In the genomic region with DNA sequence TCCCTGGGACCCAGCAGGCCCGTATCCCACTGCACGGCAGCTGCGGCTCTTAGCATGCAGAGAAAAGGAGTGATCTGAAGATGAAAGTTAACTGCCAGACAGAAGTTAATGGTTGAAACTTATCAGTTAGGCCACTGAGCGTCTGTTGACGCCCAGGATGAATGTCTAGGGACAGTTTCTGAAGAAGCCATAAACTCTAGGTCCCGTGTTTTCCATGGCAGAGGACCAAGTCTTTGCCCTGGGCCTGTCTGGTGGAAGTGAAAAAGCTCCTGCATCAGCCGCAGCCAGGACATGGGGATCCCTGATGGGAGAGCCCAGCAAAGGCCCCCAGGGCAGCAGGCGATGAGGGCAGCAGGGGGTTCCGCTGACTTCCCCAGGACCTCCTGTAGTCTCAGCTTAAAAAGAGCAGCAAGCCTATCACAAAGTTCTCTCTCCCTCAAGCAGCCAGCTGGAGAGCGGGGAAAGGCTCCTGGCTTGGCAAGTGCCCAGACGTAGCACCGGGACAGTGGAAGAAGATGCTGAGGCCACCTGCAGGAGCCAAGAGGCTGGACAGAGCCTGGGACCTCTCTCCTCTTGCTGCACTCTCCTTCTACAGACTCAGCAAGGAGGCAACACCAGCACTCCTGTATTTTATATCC, we compare ENCODE assay signal across 2 cellular contexts.
TF ChIP-seq lines count a peak whose summit lies in the region.

No MANE protein-coding gene starts in this region.

TF ChIP-seq in A549, 52 proteins besides CTCF, POLR2A, EP300 and RAD21 (continued from another document):
- TF ChIP-seq CHD2 (IDR thresholded peaks at IDR 0.05; ENCODE audit: low read length, partially characterized antibody) (no peak), MYC (IDR thresholded peaks at IDR 0.05; ENCODE audit: borderline replicate concordance, low read length) (no peak)
TF ChIP-seq in A549: peak in this region for 0.

TF ChIP-seq in IMR-90, 13 proteins besides CTCF, POLR2A, EP300 and RAD21 (continued from another document):
- TF ChIP-seq, protein P1, sequence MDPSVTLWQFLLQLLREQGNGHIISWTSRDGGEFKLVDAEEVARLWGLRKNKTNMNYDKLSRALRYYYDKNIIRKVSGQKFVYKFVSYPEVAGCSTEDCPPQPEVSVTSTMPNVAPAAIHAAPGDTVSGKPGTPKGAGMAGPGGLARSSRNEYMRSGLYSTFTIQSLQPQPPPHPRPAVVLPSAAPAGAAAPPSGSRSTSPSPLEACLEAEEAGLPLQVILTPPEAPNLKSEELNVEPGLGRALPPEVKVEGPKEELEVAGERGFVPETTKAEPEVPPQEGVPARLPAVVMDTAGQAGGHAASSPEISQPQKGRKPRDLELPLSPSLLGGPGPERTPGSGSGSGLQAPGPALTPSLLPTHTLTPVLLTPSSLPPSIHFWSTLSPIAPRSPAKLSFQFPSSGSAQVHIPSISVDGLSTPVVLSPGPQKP (IDR thresholded peaks at IDR 0.05; ENCODE audit: borderline replicate concordance, low read depth, low read length), result no peak
- TF ChIP-seq CEBPB (IDR thresholded peaks at IDR 0.05; ENCODE audit: low read depth, low read length) (no peak), MAFK (IDR thresholded peaks at IDR 0.05; ENCODE audit: low read depth, low read length) (no peak), SMC3 (IDR thresholded peaks at IDR 0.05; ENCODE audit: low read depth, low read length) (no peak), BHLHE40 (IDR thresholded peaks at IDR 0.05; ENCODE audit: low read depth, low read length) (no peak), RCOR1 (IDR thresholded peaks at IDR 0.05; ENCODE audit: insufficient replicate concordance, low read length) (no peak), FOS (IDR thresholded peaks at IDR 0.05; ENCODE audit: low read depth, low read length) (no peak), NFE2L2 (IDR thresholded peaks at IDR 0.05; ENCODE audit: low read depth, low read length) (no peak), CHD1 (IDR thresholded peaks at IDR 0.05; ENCODE audit: low read depth, low read length) (no peak)
- TF ChIP-seq, protein P2, sequence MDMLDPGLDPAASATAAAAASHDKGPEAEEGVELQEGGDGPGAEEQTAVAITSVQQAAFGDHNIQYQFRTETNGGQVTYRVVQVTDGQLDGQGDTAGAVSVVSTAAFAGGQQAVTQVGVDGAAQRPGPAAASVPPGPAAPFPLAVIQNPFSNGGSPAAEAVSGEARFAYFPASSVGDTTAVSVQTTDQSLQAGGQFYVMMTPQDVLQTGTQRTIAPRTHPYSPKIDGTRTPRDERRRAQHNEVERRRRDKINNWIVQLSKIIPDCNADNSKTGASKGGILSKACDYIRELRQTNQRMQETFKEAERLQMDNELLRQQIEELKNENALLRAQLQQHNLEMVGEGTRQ (IDR thresholded peaks at IDR 0.05; ENCODE audit: low read depth, low read length), result no peak
